In genomic region chr3:182501861-182502260, GRCh38 we compare ENCODE assay signal across 31 cellular contexts.
A peak's percentile ranks its signal among the peaks of the same experiment; 100 is the strongest.
DNase-seq lines count a peak whose midpoint lies in the region; ATAC-seq, FAIRE-seq and TF ChIP-seq lines count a peak whose summit lies in the region.
"Had no signal": no experiment of that assay in that cellular context is flagged by ENCODE, and none has a peak within 500 bp of the region (broad histone marks: within the 10 kb centered on the region; RNA-seq: fewer than 3 reads in every experiment).

No MANE protein-coding gene starts in this region.

- H4K20me1 ChIP-seq in astrocyte (ENCODE audit: insufficient read depth, low read length) = no peaks in the 10 kb centered on the region

- no peaks in the 10 kb centered on the region for H3K79me2 ChIP-seq in astrocyte (ENCODE audit: insufficient read depth, low read length)

- no peak overlapping the region for H3K4me2 ChIP-seq in astrocyte (ENCODE audit: low read length)
- H3K4me2 ChIP-seq: PC-9 had no signal

- no peak overlapping the region for H2AFZ ChIP-seq in astrocyte (ENCODE audit: low read depth, low read length)
- H2AFZ ChIP-seq: PC-9 had no signal

- H3K4me1 Mint-ChIP-seq in astrocyte (ENCODE audit: low read depth, unreplicated experiment) = peaks cover 5% of the 10 kb centered on the region
- H3K4me1 Mint-ChIP-seq: activated CD4-positive, alpha-beta T cell treated with anti-CD3 and anti-CD28 coated beads for 36 hours; central memory CD8-positive, alpha-beta T cell had no signal

- DNase-seq in astrocyte (ENCODE audit: low read depth) (peak; percentile 21), left kidney (ENCODE audit: low read depth, low spot score) (peak; percentile 72), retina (peak; percentile 39), GM03348 (ENCODE audit: low spot score) (no peak), nucleus accumbens (lab: John Stamatoyannopoulos, UW) (no peak)
- no peak for DNase-seq in effector memory CD4-positive, alpha-beta T cell
- no peak for DNase-seq in activated CD8-positive, alpha-beta memory T cell treated with anti-CD3 and anti-CD28 coated beads, Interleukin-2, amount 50 U/mL, for 48 hours
- DNase-seq: ACHN; activated CD4-positive, alpha-beta T cell treated with anti-CD3 and anti-CD28 coated beads for 36 hours; activated CD8-positive, alpha-beta T cell treated with anti-CD3 and anti-CD28 coated beads, Interleukin-2, amount 10 ng/mL, durations not matched to agents 7 days and 5 days; activated T-cell treated with anti-CD3 and anti-CD28 coated beads for 4 hours; Caco-2; dermis blood vessel endothelial cell; DMS79; GDM1; Kasumi-1; kidney glomerular epithelial cell; NCI-H187 treated with DMSO at 0.1 percent for 48 hours; NCI-H2171 treated with DMSO at 0.1 percent for 48 hours; NCI-H524; PC-9; Right ventricle myocardium superior; stimulated activated CD4-positive, alpha-beta T cell treated with anti-CD3 and anti-CD28 coated beads, Interleukin-2, amount 100 ng/mL, for 24 hours; trophoblast cell had no signal

- H3K36me3 ChIP-seq in astrocyte (ENCODE audit: insufficient read depth, low read length) = no peaks in the 10 kb centered on the region
- H3K36me3 ChIP-seq in effector memory CD4-positive, alpha-beta T cell (ENCODE audit: control insufficient read depth, insufficient read depth, low read length) = no peaks in the 10 kb centered on the region

- H3K27me3 ChIP-seq in astrocyte (ENCODE audit: insufficient read depth, low read length) = no peaks in the 10 kb centered on the region
- H3K27me3 ChIP-seq in effector memory CD4-positive, alpha-beta T cell (replicated peaks; ENCODE audit: control insufficient read depth, insufficient read depth, low read length, poor library complexity, severe bottlenecking) = no peaks in the 10 kb centered on the region

- no peak overlapping the region for H3K27ac ChIP-seq in astrocyte (ENCODE audit: low read depth, low read length)
- H3K27ac ChIP-seq in effector memory CD4-positive, alpha-beta T cell (ENCODE audit: insufficient read depth, low read length, poor library complexity, severe bottlenecking) = no peak overlapping the region
- H3K27ac ChIP-seq: HL-60, PC-9 had no signal

- H3K4me3 Mint-ChIP-seq in astrocyte (ENCODE audit: unreplicated experiment) = no peak overlapping the region
- H3K4me3 Mint-ChIP-seq: activated CD4-positive, alpha-beta T cell treated with anti-CD3 and anti-CD28 coated beads for 36 hours; activated CD8-positive, alpha-beta T cell treated with anti-CD3 and anti-CD28 coated beads, Interleukin-2, amount 10 ng/mL, durations not matched to agents 7 days and 5 days; activated naive CD8-positive, alpha-beta T cell; central memory CD8-positive, alpha-beta T cell; T-helper 2 cell treated with Interferon-gamma antibody and Interleukin-4, amounts not matched to agents 5 μg/mL and 100 μg/mL, for 36 hours had no signal

- no peaks in the 10 kb centered on the region for H3K9me3 ChIP-seq in astrocyte (ENCODE audit: insufficient read depth, low read depth, low read length)
- no peaks in the 10 kb centered on the region for H3K9me3 ChIP-seq in effector memory CD4-positive, alpha-beta T cell (ENCODE audit: control insufficient read depth, low read length)
- H3K9me3 ChIP-seq: Caco-2 had no signal

- H3K9me3 Mint-ChIP-seq in astrocyte (ENCODE audit: unreplicated experiment) = no peaks in the 10 kb centered on the region
- H3K9me3 Mint-ChIP-seq: central memory CD8-positive, alpha-beta T cell; T-helper 2 cell treated with Interferon-gamma antibody and Interleukin-4, amounts not matched to agents 5 μg/mL and 100 μg/mL, for 36 hours had no signal

- TF ChIP-seq CTCF in astrocyte (IDR thresholded peaks at IDR 0.05; ENCODE audit: insufficient read depth, low read depth, low read length) = no peak

- no peak overlapping the region for H3K9ac ChIP-seq in astrocyte (ENCODE audit: low read length)

- no peak for FAIRE-seq in astrocyte (lab: Jason Lieb, UNC)
- FAIRE-seq: HepG2 had no signal

- ATAC-seq in GM18868 (IDR thresholded peaks at IDR 0.05; ENCODE audit: unreplicated experiment) = peak; percentile 84
- ATAC-seq: activated CD4-positive, alpha-beta T cell treated with anti-CD3 and anti-CD28 coated beads for 36 hours; activated CD8-positive, alpha-beta T cell treated with anti-CD3 and anti-CD28 coated beads, Interleukin-2, amount 10 ng/mL, durations not matched to agents 7 days and 5 days; HepG2 had no signal

- no peak overlapping the region for H3K27ac Mint-ChIP-seq in astrocyte (ENCODE audit: unreplicated experiment)
- H3K27ac Mint-ChIP-seq: activated CD4-positive, alpha-beta T cell treated with anti-CD3 and anti-CD28 coated beads for 36 hours; activated CD8-positive, alpha-beta T cell treated with anti-CD3 and anti-CD28 coated beads, Interleukin-2, amount 10 ng/mL, durations not matched to agents 7 days and 5 days; activated naive CD8-positive, alpha-beta T cell; T-helper 2 cell treated with Interferon-gamma antibody and Interleukin-4, amounts not matched to agents 5 μg/mL and 100 μg/mL, for 36 hours had no signal

- H3K4me3 ChIP-seq in astrocyte (ENCODE audit: insufficient read depth, low read depth, low read length) = no peak overlapping the region
- H3K4me3 ChIP-seq in effector memory CD4-positive, alpha-beta T cell (ENCODE audit: insufficient read depth, low read depth, low read length, poor library complexity, severe bottlenecking) = no peak overlapping the region
- H3K4me3 ChIP-seq: lung, PC-9 had no signal

- H3K27me3 Mint-ChIP-seq in astrocyte (ENCODE audit: low read depth, unreplicated experiment) = peaks cover 6% of the 10 kb centered on the region
- H3K27me3 Mint-ChIP-seq: activated naive CD8-positive, alpha-beta T cell had no signal

- no peaks in the 10 kb centered on the region for H3K36me3 Mint-ChIP-seq in astrocyte (ENCODE audit: low read depth, unreplicated experiment)
- H3K36me3 Mint-ChIP-seq: activated naive CD8-positive, alpha-beta T cell had no signal

- no peaks in the 10 kb centered on the region for H3K4me1 ChIP-seq in astrocyte (ENCODE audit: insufficient read depth, low read length)
- H3K4me1 ChIP-seq in effector memory CD4-positive, alpha-beta T cell (ENCODE audit: control insufficient read depth, insufficient read depth, low read length, poor library complexity, severe bottlenecking) = no peaks in the 10 kb centered on the region
- H3K4me1 ChIP-seq: Caco-2 had no signal

Comparison
In these comparisons a context has a peak if more than half of its experiments do, and no peak if none do; other contexts are left out.
1. DNase-seq: peak in astrocyte (single experiment), left kidney (single experiment) and retina (single experiment); none in GM03348 (single experiment), effector memory CD4-positive, alpha-beta T cell (0 of 3), activated CD8-positive, alpha-beta memory T cell treated with anti-CD3 and anti-CD28 coated beads, Interleukin-2, amount 50 U/mL, for 48 hours (single experiment) and nucleus accumbens (0 of 56).